Comparison of ENCODE assay signal across 8 cellular contexts in the genomic region with DNA sequence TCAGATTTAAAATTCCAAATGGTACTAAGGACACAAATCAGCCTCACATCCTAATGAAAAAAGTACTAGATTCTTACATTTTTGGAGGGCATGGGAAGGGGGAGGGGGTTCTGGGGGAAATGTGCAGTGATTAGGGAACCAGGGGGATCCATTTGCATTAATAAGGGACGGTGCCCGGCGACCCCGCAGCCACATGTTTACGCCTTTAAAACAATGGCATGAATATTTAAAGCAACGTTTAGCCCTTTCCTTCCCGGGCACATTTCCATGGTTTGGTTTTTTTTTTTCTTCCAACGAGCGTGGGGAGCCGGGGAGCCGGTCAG. TPM values are rescaled to one million over a fixed set of nuclear protein-coding genes. Genes with fewer than 3 reads are reported as not detected.
DNase-seq lines count a peak whose midpoint lies in the region; ATAC-seq and TF ChIP-seq lines count a peak whose summit lies in the region.

No MANE protein-coding gene starts in this region.

- H3K4me3 ChIP-seq in astrocyte of the spinal cord (ENCODE audit: low read depth, low read length) = peak overlapping the region; percentile 66
- peak overlapping the region; percentile 97 for H3K4me3 ChIP-seq in lower lobe of right lung

- peak overlapping the region; percentile 89 for H3K4me3 Mint-ChIP-seq in activated naive CD4-positive, alpha-beta T cell treated with anti-CD3 and anti-CD28 coated beads, Interleukin-2, amount 50 U/mL, for 24 hours
- H3K4me3 Mint-ChIP-seq in type B pancreatic cell = peak overlapping the region; percentile 89

- H3K27ac Mint-ChIP-seq in activated naive CD4-positive, alpha-beta T cell treated with anti-CD3 and anti-CD28 coated beads, Interleukin-2, amount 50 U/mL, for 24 hours = peak overlapping the region; percentile 91
- H3K27ac Mint-ChIP-seq in type B pancreatic cell = peak overlapping the region; percentile 93

- no peaks in the 10 kb centered on the region for H3K9me3 ChIP-seq in lower lobe of right lung

- ATAC-seq in lower lobe of right lung (no peak), GM21786 (IDR thresholded peaks at IDR 0.05; ENCODE audit: unreplicated experiment) (no peak), GM18909 (IDR thresholded peaks at IDR 0.05; ENCODE audit: poor library complexity, unreplicated experiment) (no peak)

- in situ Hi-C loops in astrocyte of the spinal cord (cut with HindIII; ENCODE audit: low sequenced_read_pairs) = no loop called here

- H3K9me3 Mint-ChIP-seq in activated naive CD4-positive, alpha-beta T cell treated with anti-CD3 and anti-CD28 coated beads, Interleukin-2, amount 50 U/mL, for 24 hours = no peaks in the 10 kb centered on the region
- H3K9me3 Mint-ChIP-seq in type B pancreatic cell = no peaks in the 10 kb centered on the region

- H3K27me3 ChIP-seq in lower lobe of right lung (ENCODE audit: low read depth) = peaks cover 4% of the 10 kb centered on the region

- intact Hi-C loops in lower lobe of right lung (cut with DNase I) = no loop called here

- TF ChIP-seq CTCF in astrocyte of the spinal cord (IDR thresholded peaks at IDR 0.05; ENCODE audit: low read depth, low read length) (no peak), lower lobe of right lung (IDR thresholded peaks at IDR 0.05) (no peak), type B pancreatic cell (conservative IDR thresholded peaks at IDR 0.05) (no peak)

- H3K36me3 ChIP-seq in lower lobe of right lung = peaks cover 5% of the 10 kb centered on the region

- H3K4me1 ChIP-seq in lower lobe of right lung = peaks cover 33% of the 10 kb centered on the region

- peak overlapping the region; percentile 92 for H3K27ac ChIP-seq in lower lobe of right lung

- no peaks in the 10 kb centered on the region for H3K27me3 Mint-ChIP-seq in activated naive CD4-positive, alpha-beta T cell treated with anti-CD3 and anti-CD28 coated beads, Interleukin-2, amount 50 U/mL, for 24 hours
- H3K27me3 Mint-ChIP-seq in type B pancreatic cell = peaks cover 22% of the 10 kb centered on the region

- H3K4me1 Mint-ChIP-seq in activated naive CD4-positive, alpha-beta T cell treated with anti-CD3 and anti-CD28 coated beads, Interleukin-2, amount 50 U/mL, for 24 hours = peaks cover 52% of the 10 kb centered on the region
- peaks cover 14% of the 10 kb centered on the region for H3K4me1 Mint-ChIP-seq in type B pancreatic cell (ENCODE audit: unreplicated experiment)

- H3K36me3 Mint-ChIP-seq in activated naive CD4-positive, alpha-beta T cell treated with anti-CD3 and anti-CD28 coated beads, Interleukin-2, amount 50 U/mL, for 24 hours = peaks cover 2% of the 10 kb centered on the region
- peaks cover 9% of the 10 kb centered on the region for H3K36me3 Mint-ChIP-seq in type B pancreatic cell

- DNase-seq in activated naive CD4-positive, alpha-beta T cell (lab: John Stamatoyannopoulos, UW) = no peak
- DNase-seq in astrocyte of the spinal cord (ENCODE audit: low read depth, low spot score) (no peak), lower lobe of right lung (no peak), type B pancreatic cell (ENCODE audit: extremely low spot score, unreplicated experiment) (no peak), kidney glomerular epithelial cell (lab: John Stamatoyannopoulos, UW) (no peak)

RNA-seq across cellular contexts. Expression of a gene that starts 1.2 kb away (rescaled TPM):
- total RNA-seq in lower lobe of right lung (35.9 TPM), type B pancreatic cell (ENCODE audit: low replicate concordance) (61.5 and 96.4 TPM in 2 replicates)

RNA-seq across cellular contexts. Expression of a gene that starts 47.0 kb away (rescaled TPM):
- 30.3 TPM for total RNA-seq in lower lobe of right lung
- 23.3 and 27.3 TPM in 2 replicates for total RNA-seq in type B pancreatic cell (ENCODE audit: low replicate concordance)
